In the genomic region with DNA sequence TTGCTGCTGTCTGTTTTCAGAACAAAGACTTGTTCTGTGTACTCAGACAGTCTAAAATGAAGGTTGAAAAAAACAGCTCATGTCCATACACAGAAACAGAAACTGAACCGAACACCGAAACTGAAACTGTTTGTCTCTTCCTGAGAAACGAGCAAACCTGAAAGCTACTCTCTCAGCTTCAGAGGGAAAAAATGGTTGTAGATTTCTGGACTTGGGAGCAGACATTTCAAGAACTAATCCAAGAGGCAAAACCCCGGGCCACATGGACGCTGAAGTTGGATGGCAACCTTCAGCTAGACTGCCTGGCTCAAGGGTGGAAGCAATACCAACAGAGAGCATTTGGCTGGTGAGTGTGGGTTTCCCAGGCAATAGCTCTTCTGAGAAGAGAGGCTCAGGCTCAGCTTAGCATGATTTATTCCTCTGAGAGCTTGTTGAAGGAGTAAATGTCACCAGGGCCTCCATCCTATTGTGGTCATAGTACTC, we compare ENCODE assay signal across 8 cellular contexts. TPM values are rescaled to one million over a fixed set of nuclear protein-coding genes. Genes with fewer than 3 reads are reported as not detected.
DNase-seq lines count a peak whose midpoint lies in the region; ATAC-seq lines count a peak whose summit lies in the region.

TSS of gene RTP4 (plus strand) at position 135 of the 483 bp plus-strand sequence. CDS start at position 192, 57 bp downstream.

- no peaks in the 10 kb centered on the region for H3K27me3 Mint-ChIP-seq in CD4-positive, CD25-positive, alpha-beta regulatory T cell
- H3K27me3 Mint-ChIP-seq in memory B cell, result no peaks in the 10 kb centered on the region
- H3K27me3 Mint-ChIP-seq in stimulated activated naive CD8-positive, alpha-beta T cell treated with anti-CD3 and anti-CD28 coated beads, Interleukin-15, Interleukin-2, amounts not matched to agents 100 ng/mL and 50 ng/mL, for 24 hours, result no peaks in the 10 kb centered on the region

- DNase-seq in CD4-positive, CD25-positive, alpha-beta regulatory T cell, result peak; percentile 5 to 92 (median 69)
- peak; percentile 42 for DNase-seq in UCSD-AML1 (lab: John Stamatoyannopoulos, UW; ENCODE audit: unreplicated experiment)
- DNase-seq in cerebellum (ENCODE audit: low spot score), result peak; percentile 4
- DNase-seq in memory B cell (ENCODE audit: low spot score in 2 of 2), result peak; percentile 38 to 40
- no peak for DNase-seq in cortex of kidney (lab: John Stamatoyannopoulos, UW)

- H3K27me3 ChIP-seq in CD4-positive, CD25-positive, alpha-beta regulatory T cell (ENCODE audit: control insufficient read depth, insufficient read depth, low read length), result no peaks in the 10 kb centered on the region

- ATAC-seq in CD4-positive, CD25-positive, alpha-beta regulatory T cell (ENCODE audit: low read depth in 2 of 2), result peak; percentile 79 to 83
- peak; percentile 87 for ATAC-seq in GM19324 (IDR thresholded peaks at IDR 0.05; ENCODE audit: low FRiP score, unreplicated experiment)
- peak; percentile 97 for ATAC-seq in HG03432 (IDR thresholded peaks at IDR 0.05; ENCODE audit: unreplicated experiment)
- ATAC-seq in memory B cell (ENCODE audit: low read depth), result peak; percentile 90

- peaks cover 29% of the 10 kb centered on the region for H3K4me1 ChIP-seq in CD4-positive, CD25-positive, alpha-beta regulatory T cell (ENCODE audit: control insufficient read depth, insufficient read depth, low read length, poor library complexity, severe bottlenecking)

- H3K9me3 Mint-ChIP-seq in CD4-positive, CD25-positive, alpha-beta regulatory T cell, result peaks cover 0 to 6% (median 2%) of the 10 kb centered on the region in 7 donors
- no peaks in the 10 kb centered on the region for H3K9me3 Mint-ChIP-seq in memory B cell
- no peaks in the 10 kb centered on the region for H3K9me3 Mint-ChIP-seq in stimulated activated naive CD8-positive, alpha-beta T cell treated with anti-CD3 and anti-CD28 coated beads, Interleukin-15, Interleukin-2, amounts not matched to agents 100 ng/mL and 50 ng/mL, for 24 hours

- H3K36me3 ChIP-seq in CD4-positive, CD25-positive, alpha-beta regulatory T cell (ENCODE audit: control insufficient read depth, insufficient read depth, low read length), result peaks cover 28% of the 10 kb centered on the region

- peak within 1 kb of the TSS; percentile 87 for H3K27ac ChIP-seq in CD4-positive, CD25-positive, alpha-beta regulatory T cell (ENCODE audit: insufficient read depth, low read length, poor library complexity, severe bottlenecking)

- H3K4me3 Mint-ChIP-seq in CD4-positive, CD25-positive, alpha-beta regulatory T cell, result peak within 1 kb of the TSS; percentile 92 to 100 (median 96)
- H3K4me3 Mint-ChIP-seq in memory B cell, result peak within 1 kb of the TSS; percentile 97
- H3K4me3 Mint-ChIP-seq in stimulated activated naive CD8-positive, alpha-beta T cell treated with anti-CD3 and anti-CD28 coated beads, Interleukin-15, Interleukin-2, amounts not matched to agents 100 ng/mL and 50 ng/mL, for 24 hours, result peak within 1 kb of the TSS; percentile 92

- peak within 1 kb of the TSS; percentile 88 to 100 (median 99) for H3K27ac Mint-ChIP-seq in CD4-positive, CD25-positive, alpha-beta regulatory T cell
- H3K27ac Mint-ChIP-seq in memory B cell, result peak within 1 kb of the TSS; percentile 96
- peak within 1 kb of the TSS; percentile 94 for H3K27ac Mint-ChIP-seq in stimulated activated naive CD8-positive, alpha-beta T cell treated with anti-CD3 and anti-CD28 coated beads, Interleukin-15, Interleukin-2, amounts not matched to agents 100 ng/mL and 50 ng/mL, for 24 hours

- H3K9me3 ChIP-seq in CD4-positive, CD25-positive, alpha-beta regulatory T cell (ENCODE audit: control insufficient read depth in 2 of 2, low read length in 2 of 2), result no peaks in the 10 kb centered on the region

- H3K36me3 Mint-ChIP-seq in CD4-positive, CD25-positive, alpha-beta regulatory T cell, result peaks cover 36% of the 10 kb centered on the region
- H3K36me3 Mint-ChIP-seq in memory B cell, result peaks cover 21% of the 10 kb centered on the region
- peaks cover 34% of the 10 kb centered on the region for H3K36me3 Mint-ChIP-seq in stimulated activated naive CD8-positive, alpha-beta T cell treated with anti-CD3 and anti-CD28 coated beads, Interleukin-15, Interleukin-2, amounts not matched to agents 100 ng/mL and 50 ng/mL, for 24 hours (ENCODE audit: low read depth)

- H3K4me3 ChIP-seq in CD4-positive, CD25-positive, alpha-beta regulatory T cell (ENCODE audit: low read depth, low read length), result peak within 1 kb of the TSS; percentile 88

- H3K4me1 Mint-ChIP-seq in CD4-positive, CD25-positive, alpha-beta regulatory T cell, result peaks cover 18 to 49% (median 31%) of the 10 kb centered on the region in 4 donors
- peaks cover 8% of the 10 kb centered on the region for H3K4me1 Mint-ChIP-seq in memory B cell
- peaks cover 20% of the 10 kb centered on the region for H3K4me1 Mint-ChIP-seq in stimulated activated naive CD8-positive, alpha-beta T cell treated with anti-CD3 and anti-CD28 coated beads, Interleukin-15, Interleukin-2, amounts not matched to agents 100 ng/mL and 50 ng/mL, for 24 hours (ENCODE audit: low read depth)

RNA-seq across cellular contexts. Expression of gene RTP4, which starts in this region (rescaled TPM):
- 4.6 TPM for total RNA-seq in CD4-positive, CD25-positive, alpha-beta regulatory T cell
- 10 to 100 TPM; 14.7 to 27.7 (median 21.2) TPM for polyA plus RNA-seq in CD4-positive, CD25-positive, alpha-beta regulatory T cell
- total RNA-seq in cerebellum, result 0.18 TPM

Comparison
In these comparisons a context has a peak if more than half of its experiments do, and no peak if none do; other contexts are left out.
1. Peak in DNase-seq in cerebellum; RNA of the gene not detected or under 1 TPM.